In the genomic region with DNA sequence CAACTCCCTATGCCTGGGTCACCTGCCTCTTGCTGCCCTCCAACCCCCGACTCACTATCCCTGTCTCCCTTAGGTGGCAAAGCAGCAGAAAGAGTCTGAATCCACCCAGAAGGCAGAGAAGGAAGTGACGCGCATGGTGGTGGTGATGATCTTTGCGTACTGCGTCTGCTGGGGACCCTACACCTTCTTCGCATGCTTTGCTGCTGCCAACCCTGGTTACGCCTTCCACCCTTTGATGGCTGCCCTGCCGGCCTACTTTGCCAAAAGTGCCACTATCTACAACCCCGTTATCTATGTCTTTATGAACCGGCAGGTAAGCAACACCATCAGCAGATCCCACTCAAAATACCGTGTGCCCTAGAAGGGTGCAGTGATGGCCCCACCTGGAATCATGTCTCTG, we compare ENCODE assay signal across 15 cellular contexts. TPM values are rescaled to one million over a fixed set of nuclear protein-coding genes. Genes with fewer than 3 reads are reported as not detected.
"Had no signal": no experiment of that assay in that cellular context is flagged by ENCODE, and none has a peak within 500 bp of the region (broad histone marks: within the 10 kb centered on the region; RNA-seq: fewer than 3 reads in every experiment).

No MANE protein-coding gene starts in this region.

RNA-seq across cellular contexts. Expression of a gene that starts 12.2 kb away (rescaled TPM):
- total RNA-seq: activated B cell treated with CpG ODN at 0.5 μM for 24 hours; activated CD4-positive, alpha-beta memory T cell treated with anti-CD3 and anti-CD28 coated beads for 36 hours; activated CD4-positive, alpha-beta memory T cell treated with anti-CD3 and anti-CD28 coated beads, Interleukin-2, amount 10 ng/mL, durations not matched to agents 7 days and 5 days; activated CD4-positive, alpha-beta T cell treated with anti-CD3 and anti-CD28 coated beads for 36 hours; activated CD4-positive, alpha-beta T cell treated with anti-CD3 and anti-CD28 coated beads, Interleukin-2, amount 10 ng/mL, durations not matched to agents 24 days and 14 days; activated CD4-positive, alpha-beta T cell treated with anti-CD3 and anti-CD28 coated beads, Interleukin-2, amount 10 ng/mL, durations not matched to agents 7 days and 5 days; activated CD8-positive, alpha-beta memory T cell treated with anti-CD3 and anti-CD28 coated beads for 36 hours; activated CD8-positive, alpha-beta memory T cell treated with anti-CD3 and anti-CD28 coated beads, Interleukin-2, amount 10 ng/mL, durations not matched to agents 7 days and 5 days; activated CD8-positive, alpha-beta T cell treated with anti-CD3 and anti-CD28 coated beads for 36 hours; activated CD8-positive, alpha-beta T cell treated with anti-CD3 and anti-CD28 coated beads, Interleukin-2, amount 10 ng/mL, durations not matched to agents 7 days and 5 days; T-cell; T-helper 1 cell treated with Interleukin-12 subunit alpha and Interleukin-12 subunit beta and Interleukin-4 antibody, amounts not matched to agents 30 ng/mL and 1 ng/mL, for 36 hours; T-helper 17 cell; T-helper 2 cell treated with Interferon-gamma antibody and Interleukin-4, amounts not matched to agents 100 ng/mL and 5 ng/mL, for 36 hours; WTC11 had no signal

RNA-seq across cellular contexts. Expression of a gene that starts 26.2 kb away (rescaled TPM):
- total RNA-seq: activated B cell treated with CpG ODN at 0.5 μM for 24 hours; activated CD4-positive, alpha-beta memory T cell treated with anti-CD3 and anti-CD28 coated beads for 36 hours; activated CD4-positive, alpha-beta memory T cell treated with anti-CD3 and anti-CD28 coated beads, Interleukin-2, amount 10 ng/mL, durations not matched to agents 7 days and 5 days; activated CD4-positive, alpha-beta T cell treated with anti-CD3 and anti-CD28 coated beads for 36 hours; activated CD4-positive, alpha-beta T cell treated with anti-CD3 and anti-CD28 coated beads, Interleukin-2, amount 10 ng/mL, durations not matched to agents 24 days and 14 days; activated CD4-positive, alpha-beta T cell treated with anti-CD3 and anti-CD28 coated beads, Interleukin-2, amount 10 ng/mL, durations not matched to agents 7 days and 5 days; activated CD8-positive, alpha-beta memory T cell treated with anti-CD3 and anti-CD28 coated beads for 36 hours; activated CD8-positive, alpha-beta memory T cell treated with anti-CD3 and anti-CD28 coated beads, Interleukin-2, amount 10 ng/mL, durations not matched to agents 7 days and 5 days; activated CD8-positive, alpha-beta T cell treated with anti-CD3 and anti-CD28 coated beads for 36 hours; activated CD8-positive, alpha-beta T cell treated with anti-CD3 and anti-CD28 coated beads, Interleukin-2, amount 10 ng/mL, durations not matched to agents 7 days and 5 days; T-cell; T-helper 1 cell treated with Interleukin-12 subunit alpha and Interleukin-12 subunit beta and Interleukin-4 antibody, amounts not matched to agents 30 ng/mL and 1 ng/mL, for 36 hours; T-helper 17 cell; T-helper 2 cell treated with Interferon-gamma antibody and Interleukin-4, amounts not matched to agents 100 ng/mL and 5 ng/mL, for 36 hours; WTC11 had no signal
